Comparison of ENCODE assay signal across 8 cellular contexts in the genomic region with DNA sequence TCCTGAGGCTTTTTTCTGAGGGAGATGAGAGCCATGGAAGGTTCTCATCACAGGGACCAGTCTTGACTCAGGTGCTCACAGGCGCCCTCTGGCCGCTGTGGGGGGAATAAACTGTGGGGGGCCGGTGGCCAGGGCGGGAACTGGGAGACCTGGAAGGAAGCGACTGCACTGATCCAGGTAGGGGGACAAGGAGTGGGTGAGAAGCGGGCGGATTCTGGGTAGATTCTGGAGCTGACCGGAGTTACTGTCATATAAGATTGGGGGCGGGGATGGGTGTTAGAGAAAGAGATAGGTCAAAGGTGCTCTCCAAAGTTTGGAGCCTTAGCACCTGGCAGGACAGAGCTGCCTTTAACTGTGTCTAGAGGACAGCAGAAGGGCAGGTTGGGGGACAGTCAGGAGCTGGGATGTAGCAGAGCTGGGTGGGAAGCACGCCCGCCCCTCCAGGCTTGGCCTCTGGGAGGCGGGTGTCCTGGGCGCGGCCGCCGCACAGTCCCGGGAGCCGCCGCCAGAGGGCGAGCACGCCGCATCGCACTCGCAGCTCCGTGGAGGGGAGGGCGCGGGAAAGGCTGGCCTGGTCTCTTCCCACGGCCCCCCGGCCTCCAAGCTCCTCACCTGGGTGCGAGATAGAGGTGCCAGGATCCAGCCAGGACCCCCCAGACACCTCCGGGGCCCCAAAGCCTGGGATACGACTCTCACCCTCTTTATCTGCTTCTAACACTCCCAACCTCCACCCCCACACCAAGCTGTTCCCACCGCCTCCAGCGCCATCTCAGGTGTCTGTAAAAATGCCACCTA. TPM values are rescaled to one million over a fixed set of nuclear protein-coding genes. Genes with fewer than 3 reads are reported as not detected.
DNase-seq lines count a peak whose midpoint lies in the region; FAIRE-seq and TF ChIP-seq lines count a peak whose summit lies in the region.

No MANE protein-coding gene starts in this region.

- peak; percentile 100 for TF ChIP-seq CTCF in LNCaP clone FGC (IDR thresholded peaks at IDR 0.05; ENCODE audit: control insufficient read depth, extremely low read depth, insufficient read depth)

- peaks cover 7% of the 10 kb centered on the region for H3K4me1 ChIP-seq in SJSA1 (replicated peaks)

- no peak overlapping the region for H3K27ac ChIP-seq in SJSA1

- DNase-seq in AML-193 (lab: John Stamatoyannopoulos, UW), result peak; percentile 54 to 63
- DNase-seq in GM19239 (ENCODE audit: insufficient read length, low spot score), result peak; percentile 77
- DNase-seq in LNCaP clone FGC (ENCODE audit: low read depth), result no peak
- DNase-seq in SJSA1 (ENCODE audit: low read depth in 1 of 2, low spot score in 2 of 2), result peak; percentile 82 to 87
- peak; percentile 54 to 77 (median 62) for DNase-seq in activated naive CD4-positive, alpha-beta T cell (lab: John Stamatoyannopoulos, UW)
- peak; percentile 81 for DNase-seq in germinal center (ENCODE audit: low spot score)
- peak; percentile 52 for DNase-seq in occipital lobe (lab: John Stamatoyannopoulos, UW)
- peak; percentile 73 for DNase-seq in superior temporal gyrus (ENCODE audit: extremely low spot score)

- no peaks in the 10 kb centered on the region for H3K36me3 ChIP-seq in SJSA1

- H3K27me3 ChIP-seq in SJSA1 (replicated peaks), result no peaks in the 10 kb centered on the region

- peak; percentile 80 for FAIRE-seq in GM19239 (lab: Jason Lieb, UNC)

- no peaks in the 10 kb centered on the region for H3K9me3 ChIP-seq in SJSA1 (replicated peaks)

- H3K4me3 ChIP-seq in LNCaP clone FGC (ENCODE audit: low read depth, low read length) (peak overlapping the region; percentile 52), SJSA1 (peak overlapping the region; percentile 24)

RNA-seq across cellular contexts. Expression of a gene that starts 4.2 kb away (rescaled TPM):
- 0.41 TPM in 1 of 2 replicates, not detected in the other for total RNA-seq in SJSA1 (2014; rRNA removed; shearing (Covaris generic))
- total RNA-seq in occipital lobe, result not detected

RNA-seq across cellular contexts. Expression of a gene that starts 8.2 kb away (rescaled TPM):
- 75.7 and 84.3 TPM in 2 replicates for total RNA-seq in SJSA1 (2014; rRNA removed; shearing (Covaris generic))
- 13.3 TPM for total RNA-seq in occipital lobe

RNA-seq across cellular contexts. Expression of a gene that starts 19.6 kb away (rescaled TPM):
- 145 and 164 TPM in 2 replicates for total RNA-seq in SJSA1 (2014; rRNA removed; shearing (Covaris generic))
- 21.8 TPM for total RNA-seq in occipital lobe

RNA-seq across cellular contexts. Expression of a gene that starts 26.8 kb away (rescaled TPM):
- 1,330 and 1,700 TPM in 2 replicates for total RNA-seq in SJSA1 (2014; rRNA removed; shearing (Covaris generic))
- total RNA-seq in occipital lobe, result 280 TPM

RNA-seq across cellular contexts. Expression of a gene that starts 30.1 kb away (rescaled TPM):
- 9.4 and 10.9 TPM in 2 replicates for total RNA-seq in SJSA1 (2014; rRNA removed; shearing (Covaris generic))
- total RNA-seq in occipital lobe, result 124 TPM
